ENCODE assay signal across 27 cellular contexts in genomic region chr20:49292010-49292409, GRCh38. TPM values are rescaled to one million over a fixed set of nuclear protein-coding genes. Genes with fewer than 3 reads are reported as not detected.
DNase-seq lines count a peak whose midpoint lies in the region; ATAC-seq, FAIRE-seq and TF ChIP-seq lines count a peak whose summit lies in the region.
"Had no signal": no experiment of that assay in that cellular context is flagged by ENCODE, and none has a peak within 500 bp of the region (broad histone marks: within the 10 kb centered on the region; RNA-seq: fewer than 3 reads in every experiment).

No MANE protein-coding gene starts in this region.

- H4K20me1 ChIP-seq in SK-N-SH (ENCODE audit: insufficient read depth) = peaks cover 47% of the 10 kb centered on the region

- no peak for ATAC-seq in activated CD8-positive, alpha-beta memory T cell treated with anti-CD3 and anti-CD28 coated beads, Interleukin-2, amount 10 ng/mL, durations not matched to agents 7 days and 5 days
- no peak for ATAC-seq in HG03521 (IDR thresholded peaks at IDR 0.05; ENCODE audit: unreplicated experiment)
- ATAC-seq: gastroesophageal sphincter, left lobe of liver, upper lobe of right lung had no signal

- CTCF ChIA-PET in activated CD8-positive, alpha-beta memory T cell treated with anti-CD3 and anti-CD28 coated beads, Interleukin-2, amount 10 ng/mL, durations not matched to agents 7 days and 5 days (lab: Charles Lee) = no interaction called here
- CTCF ChIA-PET in Calu3 (lab: Charles Lee) = no interaction called here
- CTCF ChIA-PET in SK-N-SH (lab: Yijun Ruan, JAX) = interaction anchor here (1.2 to 1.3 kb wide), 3 partner anchors 12 to 41 kb away, joined by 3 to 4 read pairs (median 3); no protein-coding TSS in a partner anchor

- BruUV-seq in Calu3 (replicated peaks; lab: Mats Ljungman, UMichigan) = no TSS peak

- no peak for TF ChIP-seq EP300 in SK-N-SH (IDR thresholded peaks at IDR 0.05; ENCODE audit: borderline replicate concordance in 1 of 2, low read depth in 1 of 2, low read length in 1 of 2)

- no peaks in the 10 kb centered on the region for H3K27me3 ChIP-seq in SK-N-SH (ENCODE audit: insufficient read depth)
- H3K27me3 ChIP-seq: gastroesophageal sphincter, upper lobe of right lung had no signal

- POLR2A ChIA-PET in SK-N-SH (lab: Yijun Ruan, JAX) = interaction anchor here (2.7 kb wide), 1 partner anchor 14 kb away, joined by 9 read pairs; the partner anchor contains the start of gene ZNFX1

- H3K9ac ChIP-seq in SK-N-SH = no peak overlapping the region

- H3K9me3 ChIP-seq in SK-N-SH = no peaks in the 10 kb centered on the region

- FAIRE-seq in RCC 7860 (lab: Jason Lieb, UNC) = no peak
- FAIRE-seq: GM12891 had no signal

- no peak for TF ChIP-seq RAD21 in SK-N-SH (IDR thresholded peaks at IDR 0.05; ENCODE audit: low read length)

- H3K4me1 ChIP-seq in SK-N-SH (ENCODE audit: control insufficient read depth in 1 of 2, insufficient read depth in 2 of 2, low read depth in 1 of 2, low read length in 1 of 2) = peaks cover 2 to 8% of the 10 kb centered on the region in 2 experiments; a peak in 2 of 4 replicates
- H3K4me1 ChIP-seq: gastroesophageal sphincter, upper lobe of right lung had no signal

- H3K79me2 ChIP-seq in SK-N-SH (ENCODE audit: insufficient read depth) = peaks cover 12% of the 10 kb centered on the region; the same call in 1 of the 2 replicates

- H3K4me2 ChIP-seq in SK-N-SH = no peak overlapping the region

- no peak overlapping the region for H3K4me3 Mint-ChIP-seq in activated CD8-positive, alpha-beta memory T cell treated with anti-CD3 and anti-CD28 coated beads, Interleukin-2, amount 10 ng/mL, durations not matched to agents 7 days and 5 days
- H3K4me3 Mint-ChIP-seq in Calu3 (ENCODE audit: low read depth, unreplicated experiment) = no peak overlapping the region
- H3K4me3 Mint-ChIP-seq: brain had no signal

- intact Hi-C loops in Calu3 (cut with micrococcal nuclease; ENCODE audit: unreplicated experiment) = no loop called here

- no peak for DNase-seq in activated CD8-positive, alpha-beta memory T cell treated with anti-CD3 and anti-CD28 coated beads, Interleukin-2, amount 10 ng/mL, durations not matched to agents 7 days and 5 days
- no peak for DNase-seq in activated CD8-positive, alpha-beta memory T cell treated with anti-CD3 and anti-CD28 coated beads, Interleukin-2, amount 50 U/mL, for 4 hours
- DNase-seq in Calu3 = no peak
- DNase-seq in SK-N-SH = no peak
- peak; percentile 12 for DNase-seq in mesenteric fat pad (ENCODE audit: low spot score)
- no peak for DNase-seq in RCC 7860 (ENCODE audit: low spot score)
- DNase-seq in germinal center (ENCODE audit: low spot score) = no peak
- DNase-seq: activated CD4-positive, alpha-beta T cell treated with anti-CD3 and anti-CD28 coated beads for 1 hour; C1 segment of cervical spinal cord; cortex of kidney; hypothalamus; IMR-90; mesenchymal stem cell; NCI-H1417; NCI-H2081; NCI-H345; nucleus accumbens; OCI-M1; Right ventricle myocardium superior; SW 1271; upper lobe of right lung had no signal

- no peak overlapping the region for H3K27ac ChIP-seq in SK-N-SH (ENCODE audit: low read depth in 2 of 2, low read length in 1 of 2)
- H3K27ac ChIP-seq: gastroesophageal sphincter, HL-60, upper lobe of right lung had no signal

- no peaks in the 10 kb centered on the region for H3K27me3 Mint-ChIP-seq in activated CD8-positive, alpha-beta memory T cell treated with anti-CD3 and anti-CD28 coated beads, Interleukin-2, amount 10 ng/mL, durations not matched to agents 7 days and 5 days
- peaks cover 8% of the 10 kb centered on the region for H3K27me3 Mint-ChIP-seq in Calu3 (ENCODE audit: unreplicated experiment)

- H3K4me1 Mint-ChIP-seq in activated CD8-positive, alpha-beta memory T cell treated with anti-CD3 and anti-CD28 coated beads, Interleukin-2, amount 10 ng/mL, durations not matched to agents 7 days and 5 days = peaks cover 22% of the 10 kb centered on the region
- H3K4me1 Mint-ChIP-seq in Calu3 (ENCODE audit: low read depth, unreplicated experiment) = peaks cover 45% of the 10 kb centered on the region

- H3K4me3 ChIP-seq in SK-N-SH (ENCODE audit: low read depth in 2 of 2, low read length in 1 of 2) = no peak overlapping the region
- H3K4me3 ChIP-seq: gastroesophageal sphincter, upper lobe of right lung had no signal

- TF ChIP-seq CTCF in Calu3 (IDR thresholded peaks at IDR 0.05; ENCODE audit: unreplicated experiment) (no peak), SK-N-SH (IDR thresholded peaks at IDR 0.05) (no peak)

- H2AFZ ChIP-seq in SK-N-SH (ENCODE audit: low read depth) = no peak overlapping the region

- peaks cover 64% of the 10 kb centered on the region for H3F3A ChIP-seq in SK-N-SH (replicated peaks; ENCODE audit: insufficient read depth)

- H3K9me3 Mint-ChIP-seq in activated CD8-positive, alpha-beta memory T cell treated with anti-CD3 and anti-CD28 coated beads, Interleukin-2, amount 10 ng/mL, durations not matched to agents 7 days and 5 days (ENCODE audit: low read depth) = peaks cover 3% of the 10 kb centered on the region
- peaks cover 14% of the 10 kb centered on the region for H3K9me3 Mint-ChIP-seq in Calu3 (ENCODE audit: low read depth, unreplicated experiment)

- H3K27ac Mint-ChIP-seq in activated CD8-positive, alpha-beta memory T cell treated with anti-CD3 and anti-CD28 coated beads, Interleukin-2, amount 10 ng/mL, durations not matched to agents 7 days and 5 days = peak overlapping the region; percentile 14
- peak overlapping the region; percentile 31 for H3K27ac Mint-ChIP-seq in Calu3 (ENCODE audit: unreplicated experiment)

- peaks cover 65% of the 10 kb centered on the region for H3K36me3 Mint-ChIP-seq in activated CD8-positive, alpha-beta memory T cell treated with anti-CD3 and anti-CD28 coated beads, Interleukin-2, amount 10 ng/mL, durations not matched to agents 7 days and 5 days
- H3K36me3 Mint-ChIP-seq in Calu3 (ENCODE audit: insufficient read depth, unreplicated experiment) = peaks cover 91% of the 10 kb centered on the region

- H3K9me2 ChIP-seq in SK-N-SH = no peaks in the 10 kb centered on the region

- H3K36me3 ChIP-seq in SK-N-SH (replicated peaks in 1 of 2; ENCODE audit: control insufficient read depth in 1 of 2, insufficient read depth in 2 of 2, low read length in 1 of 2) = peaks cover 43 to 45% of the 10 kb centered on the region in 2 experiments

- WGBS in SK-N-SH (ENCODE audit: low lambda C conversion rate) = 67% methylated on average over 3 of the region's 3 CpGs

TF ChIP-seq in SK-N-SH, 30 proteins besides CTCF, POLR2A, EP300 and RAD21:
- no peak for TF ChIP-seq MXI1 (IDR thresholded peaks at IDR 0.05; ENCODE audit: low read depth, low read length)
- TF ChIP-seq JUND (IDR thresholded peaks at IDR 0.05) = 0 out of 2 replicates have a peak, but pooled peaks have one; percentile 15
- TF ChIP-seq NFIC (IDR thresholded peaks at IDR 0.05; ENCODE audit: borderline replicate concordance) = no peak

RNA-seq across cellular contexts. Expression of gene ZNFX1, which starts 14.2 kb away (rescaled TPM):
- total RNA-seq in activated CD8-positive, alpha-beta memory T cell treated with anti-CD3 and anti-CD28 coated beads, Interleukin-2, amount 10 ng/mL, durations not matched to agents 7 days and 5 days = 10 to 100 TPM; 69.2 to 88.6 TPM
- total RNA-seq in Calu3 (2022) (94.1 and 156 TPM in 2 replicates), mesenteric fat pad (43.4 TPM)
- polyA plus RNA-seq in SK-N-SH (2012; rRNA removed) = 3.9 and 4.6 TPM in 2 replicates
- 4.5 and 4.7 TPM in 2 replicates for polyA plus RNA-seq in SK-N-SH (2012; cell fraction: cytosol; rRNA removed)
- polyA plus RNA-seq in SK-N-SH (2012; cell fraction: nucleus; rRNA removed) = 8.1 and 9.0 TPM in 2 replicates
